In the genomic region with DNA sequence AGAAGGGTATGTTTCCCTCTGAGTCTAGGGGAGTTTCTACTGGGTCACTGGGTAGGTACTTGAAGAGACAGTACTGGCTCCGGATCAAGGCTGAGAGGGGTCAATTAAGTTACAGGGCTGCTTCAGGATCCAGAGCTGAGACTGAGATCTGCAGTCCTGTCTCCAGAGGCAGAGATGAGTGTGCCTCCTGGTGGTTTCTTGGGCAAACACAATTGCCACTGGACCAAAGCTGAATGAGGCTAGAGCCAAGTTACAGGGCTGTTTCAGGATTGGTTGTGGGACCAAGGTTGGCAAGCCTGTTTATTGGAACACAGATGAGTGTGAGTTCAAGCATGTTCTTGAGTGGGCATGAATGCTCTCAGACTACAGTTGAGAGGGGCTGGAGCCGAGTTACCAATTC, we compare ENCODE assay signal across 1 cellular context.
TF ChIP-seq lines count a peak whose summit lies in the region.

No MANE protein-coding gene starts in this region.

TF ChIP-seq in WTC11, 78 proteins besides CTCF, POLR2A, EP300 and RAD21 (continued from another document):
- TF ChIP-seq, protein P1, sequence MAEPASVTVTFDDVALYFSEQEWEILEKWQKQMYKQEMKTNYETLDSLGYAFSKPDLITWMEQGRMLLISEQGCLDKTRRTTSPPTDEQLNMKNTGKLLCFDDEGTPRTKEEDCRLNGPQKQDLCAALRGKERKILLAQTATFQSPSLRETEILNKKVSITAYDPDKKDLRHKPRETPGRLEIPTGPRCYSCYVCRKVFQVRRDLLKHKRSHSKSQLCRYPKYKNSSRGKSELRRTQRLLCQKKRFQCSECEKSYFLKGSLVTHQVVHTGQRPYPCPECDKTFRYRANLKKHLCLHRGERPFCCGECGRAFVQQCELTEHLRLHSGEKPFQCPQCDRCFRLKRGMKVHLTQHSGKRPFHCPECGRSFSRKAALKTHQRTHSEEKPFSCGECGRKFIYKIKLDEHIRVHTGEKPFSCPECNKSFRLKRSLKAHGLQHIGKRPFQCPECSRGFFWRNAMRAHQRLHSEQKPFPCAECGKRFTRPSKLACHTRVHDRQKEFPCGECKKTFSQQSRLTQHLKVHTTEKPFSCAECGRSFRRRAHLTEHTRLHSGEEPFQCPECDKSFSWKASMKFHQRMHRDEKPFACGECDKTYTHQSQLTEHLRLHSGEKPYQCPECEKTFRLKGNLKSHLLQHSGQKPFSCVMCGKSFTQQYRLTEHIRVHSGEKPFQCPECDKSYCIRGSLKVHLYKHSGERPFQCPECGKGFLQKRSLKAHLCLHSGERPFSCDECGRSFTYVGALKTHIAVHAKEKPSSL (CRISPR knock-in tag; conservative IDR thresholded peaks at IDR 0.05): no peak
- TF ChIP-seq ZNF671 (CRISPR knock-in tag; IDR thresholded peaks at IDR 0.05) (no peak), ZNF138 (CRISPR knock-in tag; conservative IDR thresholded peaks at IDR 0.05) (no peak), FOXP1 (CRISPR knock-in tag; IDR thresholded peaks at IDR 0.05; ENCODE audit: borderline replicate concordance) (no peak)
- TF ChIP-seq, protein P2, sequence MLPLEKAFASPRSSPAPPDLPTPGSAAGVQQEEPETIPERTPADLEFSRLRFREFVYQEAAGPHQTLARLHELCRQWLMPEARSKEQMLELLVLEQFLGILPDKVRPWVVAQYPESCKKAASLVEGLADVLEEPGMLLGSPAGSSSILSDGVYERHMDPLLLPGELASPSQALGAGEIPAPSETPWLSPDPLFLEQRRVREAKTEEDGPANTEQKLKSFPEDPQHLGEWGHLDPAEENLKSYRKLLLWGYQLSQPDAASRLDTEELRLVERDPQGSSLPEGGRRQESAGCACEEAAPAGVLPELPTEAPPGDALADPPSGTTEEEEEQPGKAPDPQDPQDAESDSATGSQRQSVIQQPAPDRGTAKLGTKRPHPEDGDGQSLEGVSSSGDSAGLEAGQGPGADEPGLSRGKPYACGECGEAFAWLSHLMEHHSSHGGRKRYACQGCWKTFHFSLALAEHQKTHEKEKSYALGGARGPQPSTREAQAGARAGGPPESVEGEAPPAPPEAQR (CRISPR knock-in tag; IDR thresholded peaks at IDR 0.05): no peak
